ENCODE assay signal across 13 cellular contexts in genomic region chr1:198087831-198088230, GRCh38.
"Had no signal": no experiment of that assay in that cellular context is flagged by ENCODE, and none has a peak within 500 bp of the region (broad histone marks: within the 10 kb centered on the region; RNA-seq: fewer than 3 reads in every experiment).

No MANE protein-coding gene starts in this region.

- DNase-seq: activated CD4-positive, alpha-beta memory T cell treated with anti-CD3 and anti-CD28 coated beads for 36 hours; activated CD4-positive, CD25-positive, alpha-beta regulatory T cell; activated gamma-delta T cell; activated T-cell treated with anti-CD3 and anti-CD28 coated beads for 4 hours; activated T-cell treated with anti-CD3 and anti-CD28 coated beads, Interleukin-2, amount 50 U/mL, for 48 hours; amygdala; NCI-H1092 treated with DMSO at 0.1 percent for 48 hours; NCI-H1417 treated with DMSO at 0.1 percent for 48 hours; NCI-H2029; NCI-H2107; SIG-M5 had no signal

- H3K4me2 ChIP-seq: KMS-11 had no signal

- H3K27ac ChIP-seq: KMS-11, VCaP had no signal

- H3K9ac ChIP-seq: KMS-11 had no signal
